Comparison of ENCODE assay signal across 1 cellular context in genomic region chr1:229342902-229343587, GRCh38.
TF ChIP-seq lines count a peak whose summit lies in the region.

A gene with protein sequence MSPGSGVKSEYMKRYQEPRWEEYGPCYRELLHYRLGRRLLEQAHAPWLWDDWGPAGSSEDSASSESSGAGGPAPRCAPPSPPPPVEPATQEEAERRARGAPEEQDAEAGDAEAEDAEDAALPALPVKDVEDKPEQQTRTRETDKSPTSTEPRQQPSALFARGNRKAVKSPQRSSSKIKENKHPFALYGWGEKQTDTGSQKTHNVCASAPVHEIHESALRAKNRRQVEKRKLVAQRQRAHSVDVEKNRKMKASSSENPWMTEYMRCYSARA (minus strand): TSS chr1:229343047. CDS start chr1:229342465, 582 bp downstream.

TF ChIP-seq in HepG2, 621 proteins besides CTCF, POLR2A, EP300 and RAD21 (continued from another document and continues in another):
- no peak for TF ChIP-seq LRRFIP1 (CRISPR knock-in tag; conservative IDR thresholded peaks at IDR 0.05)
- TF ChIP-seq PITX1 (CRISPR knock-in tag; IDR thresholded peaks at IDR 0.05) = no peak
- TF ChIP-seq, protein P1, sequence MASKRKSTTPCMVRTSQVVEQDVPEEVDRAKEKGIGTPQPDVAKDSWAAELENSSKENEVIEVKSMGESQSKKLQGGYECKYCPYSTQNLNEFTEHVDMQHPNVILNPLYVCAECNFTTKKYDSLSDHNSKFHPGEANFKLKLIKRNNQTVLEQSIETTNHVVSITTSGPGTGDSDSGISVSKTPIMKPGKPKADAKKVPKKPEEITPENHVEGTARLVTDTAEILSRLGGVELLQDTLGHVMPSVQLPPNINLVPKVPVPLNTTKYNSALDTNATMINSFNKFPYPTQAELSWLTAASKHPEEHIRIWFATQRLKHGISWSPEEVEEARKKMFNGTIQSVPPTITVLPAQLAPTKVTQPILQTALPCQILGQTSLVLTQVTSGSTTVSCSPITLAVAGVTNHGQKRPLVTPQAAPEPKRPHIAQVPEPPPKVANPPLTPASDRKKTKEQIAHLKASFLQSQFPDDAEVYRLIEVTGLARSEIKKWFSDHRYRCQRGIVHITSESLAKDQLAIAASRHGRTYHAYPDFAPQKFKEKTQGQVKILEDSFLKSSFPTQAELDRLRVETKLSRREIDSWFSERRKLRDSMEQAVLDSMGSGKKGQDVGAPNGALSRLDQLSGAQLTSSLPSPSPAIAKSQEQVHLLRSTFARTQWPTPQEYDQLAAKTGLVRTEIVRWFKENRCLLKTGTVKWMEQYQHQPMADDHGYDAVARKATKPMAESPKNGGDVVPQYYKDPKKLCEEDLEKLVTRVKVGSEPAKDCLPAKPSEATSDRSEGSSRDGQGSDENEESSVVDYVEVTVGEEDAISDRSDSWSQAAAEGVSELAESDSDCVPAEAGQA (IDR thresholded peaks at IDR 0.05; ENCODE audit: low read depth) = no peak
- TF ChIP-seq, protein P1 (CRISPR knock-in tag; IDR thresholded peaks at IDR 0.05; ENCODE audit: borderline replicate concordance) = no peak
- no peak for TF ChIP-seq PRPF4 (IDR thresholded peaks at IDR 0.05; ENCODE audit: low read depth, low read length, poor library complexity, severe bottlenecking)
- no peak for TF ChIP-seq SUZ12 (IDR thresholded peaks at IDR 0.05; ENCODE audit: low read depth, low read length)
- peak; percentile 24; the same call in 1 of the 2 replicates for TF ChIP-seq SNAI1 (CRISPR knock-in tag; IDR thresholded peaks at IDR 0.05; ENCODE audit: borderline replicate concordance)
- no peak for TF ChIP-seq ZNF234 (CRISPR knock-in tag; conservative IDR thresholded peaks at IDR 0.05)
- TF ChIP-seq, protein P2, sequence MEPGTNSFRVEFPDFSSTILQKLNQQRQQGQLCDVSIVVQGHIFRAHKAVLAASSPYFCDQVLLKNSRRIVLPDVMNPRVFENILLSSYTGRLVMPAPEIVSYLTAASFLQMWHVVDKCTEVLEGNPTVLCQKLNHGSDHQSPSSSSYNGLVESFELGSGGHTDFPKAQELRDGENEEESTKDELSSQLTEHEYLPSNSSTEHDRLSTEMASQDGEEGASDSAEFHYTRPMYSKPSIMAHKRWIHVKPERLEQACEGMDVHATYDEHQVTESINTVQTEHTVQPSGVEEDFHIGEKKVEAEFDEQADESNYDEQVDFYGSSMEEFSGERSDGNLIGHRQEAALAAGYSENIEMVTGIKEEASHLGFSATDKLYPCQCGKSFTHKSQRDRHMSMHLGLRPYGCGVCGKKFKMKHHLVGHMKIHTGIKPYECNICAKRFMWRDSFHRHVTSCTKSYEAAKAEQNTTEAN (CRISPR knock-in tag; conservative IDR thresholded peaks at IDR 0.05) = peak; percentile 47; the same call in 1 of the 2 replicates
- 0 out of 2 replicates have a peak, but pooled peaks have one; percentile 10 for TF ChIP-seq ZNF329 (CRISPR knock-in tag; IDR thresholded peaks at IDR 0.05; ENCODE audit: low read depth)
- TF ChIP-seq, protein P3, sequence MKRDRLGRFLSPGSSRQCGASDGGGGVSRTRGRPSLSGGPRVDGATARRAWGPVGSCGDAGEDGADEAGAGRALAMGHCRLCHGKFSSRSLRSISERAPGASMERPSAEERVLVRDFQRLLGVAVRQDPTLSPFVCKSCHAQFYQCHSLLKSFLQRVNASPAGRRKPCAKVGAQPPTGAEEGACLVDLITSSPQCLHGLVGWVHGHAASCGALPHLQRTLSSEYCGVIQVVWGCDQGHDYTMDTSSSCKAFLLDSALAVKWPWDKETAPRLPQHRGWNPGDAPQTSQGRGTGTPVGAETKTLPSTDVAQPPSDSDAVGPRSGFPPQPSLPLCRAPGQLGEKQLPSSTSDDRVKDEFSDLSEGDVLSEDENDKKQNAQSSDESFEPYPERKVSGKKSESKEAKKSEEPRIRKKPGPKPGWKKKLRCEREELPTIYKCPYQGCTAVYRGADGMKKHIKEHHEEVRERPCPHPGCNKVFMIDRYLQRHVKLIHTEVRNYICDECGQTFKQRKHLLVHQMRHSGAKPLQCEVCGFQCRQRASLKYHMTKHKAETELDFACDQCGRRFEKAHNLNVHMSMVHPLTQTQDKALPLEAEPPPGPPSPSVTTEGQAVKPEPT (CRISPR knock-in tag; IDR thresholded peaks at IDR 0.05; ENCODE audit: low read depth) = no peak
- TF ChIP-seq SMARCE1 (IDR thresholded peaks at IDR 0.05; ENCODE audit: borderline replicate concordance) = no peak
- peak; percentile 50; the same call in 1 of the 2 replicates for TF ChIP-seq RBFOX2 (IDR thresholded peaks at IDR 0.05; ENCODE audit: low read depth, low read length)
- no peak for TF ChIP-seq SRY (CRISPR knock-in tag; IDR thresholded peaks at IDR 0.05)
- TF ChIP-seq PAX8 (CRISPR knock-in tag; IDR thresholded peaks at IDR 0.05; ENCODE audit: borderline replicate concordance) = no peak
- TF ChIP-seq ZNF256 (CRISPR knock-in tag; conservative IDR thresholded peaks at IDR 0.05) = no peak
- no peak for TF ChIP-seq TAF15 (IDR thresholded peaks at IDR 0.05; ENCODE audit: low read depth, low read length, poor library complexity, severe bottlenecking)
- TF ChIP-seq TEAD2 (CRISPR knock-in tag; IDR thresholded peaks at IDR 0.05) = no peak
- no peak for TF ChIP-seq DZIP1 (CRISPR knock-in tag; IDR thresholded peaks at IDR 0.05)
- TF ChIP-seq, protein P4, sequence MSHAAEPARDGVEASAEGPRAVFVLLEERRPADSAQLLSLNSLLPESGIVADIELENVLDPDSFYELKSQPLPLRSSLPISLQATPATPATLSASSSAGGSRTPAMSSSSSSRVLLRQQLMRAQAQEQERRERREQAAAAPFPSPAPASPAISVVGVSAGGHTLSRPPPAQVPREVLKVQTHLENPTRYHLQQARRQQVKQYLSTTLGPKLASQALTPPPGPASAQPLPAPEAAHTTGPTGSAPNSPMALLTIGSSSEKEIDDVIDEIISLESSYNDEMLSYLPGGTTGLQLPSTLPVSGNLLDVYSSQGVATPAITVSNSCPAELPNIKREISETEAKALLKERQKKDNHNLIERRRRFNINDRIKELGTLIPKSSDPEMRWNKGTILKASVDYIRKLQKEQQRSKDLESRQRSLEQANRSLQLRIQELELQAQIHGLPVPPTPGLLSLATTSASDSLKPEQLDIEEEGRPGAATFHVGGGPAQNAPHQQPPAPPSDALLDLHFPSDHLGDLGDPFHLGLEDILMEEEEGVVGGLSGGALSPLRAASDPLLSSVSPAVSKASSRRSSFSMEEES (CRISPR knock-in tag; IDR thresholded peaks at IDR 0.05) = no peak
- TF ChIP-seq ZNF839 (CRISPR knock-in tag; IDR thresholded peaks at IDR 0.05; ENCODE audit: borderline replicate concordance) = no peak
- TF ChIP-seq, protein P5, sequence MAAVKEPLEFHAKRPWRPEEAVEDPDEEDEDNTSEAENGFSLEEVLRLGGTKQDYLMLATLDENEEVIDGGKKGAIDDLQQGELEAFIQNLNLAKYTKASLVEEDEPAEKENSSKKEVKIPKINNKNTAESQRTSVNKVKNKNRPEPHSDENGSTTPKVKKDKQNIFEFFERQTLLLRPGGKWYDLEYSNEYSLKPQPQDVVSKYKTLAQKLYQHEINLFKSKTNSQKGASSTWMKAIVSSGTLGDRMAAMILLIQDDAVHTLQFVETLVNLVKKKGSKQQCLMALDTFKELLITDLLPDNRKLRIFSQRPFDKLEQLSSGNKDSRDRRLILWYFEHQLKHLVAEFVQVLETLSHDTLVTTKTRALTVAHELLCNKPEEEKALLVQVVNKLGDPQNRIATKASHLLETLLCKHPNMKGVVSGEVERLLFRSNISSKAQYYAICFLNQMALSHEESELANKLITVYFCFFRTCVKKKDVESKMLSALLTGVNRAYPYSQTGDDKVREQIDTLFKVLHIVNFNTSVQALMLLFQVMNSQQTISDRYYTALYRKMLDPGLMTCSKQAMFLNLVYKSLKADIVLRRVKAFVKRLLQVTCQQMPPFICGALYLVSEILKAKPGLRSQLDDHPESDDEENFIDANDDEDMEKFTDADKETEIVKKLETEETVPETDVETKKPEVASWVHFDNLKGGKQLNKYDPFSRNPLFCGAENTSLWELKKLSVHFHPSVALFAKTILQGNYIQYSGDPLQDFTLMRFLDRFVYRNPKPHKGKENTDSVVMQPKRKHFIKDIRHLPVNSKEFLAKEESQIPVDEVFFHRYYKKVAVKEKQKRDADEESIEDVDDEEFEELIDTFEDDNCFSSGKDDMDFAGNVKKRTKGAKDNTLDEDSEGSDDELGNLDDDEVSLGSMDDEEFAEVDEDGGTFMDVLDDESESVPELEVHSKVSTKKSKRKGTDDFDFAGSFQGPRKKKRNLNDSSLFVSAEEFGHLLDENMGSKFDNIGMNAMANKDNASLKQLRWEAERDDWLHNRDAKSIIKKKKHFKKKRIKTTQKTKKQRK (IDR thresholded peaks at IDR 0.05; ENCODE audit: low read length) = no peak
- TF ChIP-seq, protein P6, sequence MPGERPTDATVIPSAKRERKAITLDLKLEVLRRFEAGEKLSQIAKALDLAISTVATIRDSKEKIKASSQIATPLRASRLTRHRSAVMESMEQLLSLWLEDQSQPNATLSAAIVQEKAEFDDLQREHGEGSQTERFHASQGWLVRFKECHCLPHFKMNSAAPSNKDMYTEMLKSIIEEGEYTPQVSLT (CRISPR knock-in tag; IDR thresholded peaks at IDR 0.05; ENCODE audit: borderline replicate concordance, low read depth) = no peak
- TF ChIP-seq ERF (CRISPR knock-in tag; IDR thresholded peaks at IDR 0.05) = no peak; the same call in 1 of the 2 replicates
- no peak for TF ChIP-seq ZBTB4 (CRISPR knock-in tag; IDR thresholded peaks at IDR 0.05; ENCODE audit: borderline replicate concordance)
- TF ChIP-seq ZNF768 (CRISPR knock-in tag; IDR thresholded peaks at IDR 0.05) = peak; percentile 22; the same call in 1 of the 2 replicates
